In genomic region chr1:11796036-11796828, GRCh38 we compare ENCODE assay signal across 15 cellular contexts. TPM values are rescaled to one million over a fixed set of nuclear protein-coding genes. Genes with fewer than 3 reads are reported as not detected.
A peak's percentile ranks its signal among the peaks of the same experiment; 100 is the strongest.
DNase-seq lines count a peak whose midpoint lies in the region; ATAC-seq and TF ChIP-seq lines count a peak whose summit lies in the region.
"Had no signal": no experiment of that assay in that cellular context is flagged by ENCODE, and none has a peak within 500 bp of the region (broad histone marks: within the 10 kb centered on the region; RNA-seq: fewer than 3 reads in every experiment).

No MANE protein-coding gene starts in this region.

- intact Hi-C loops in adrenal gland (cut with DNase I) (no loop called here), heart left ventricle (cut with DNase I) (no loop called here)

- H3K9me3 ChIP-seq in adrenal gland (replicated peaks in 1 of 3) (no peaks in the 10 kb centered on the region), heart left ventricle (no peaks in the 10 kb centered on the region), osteoblast (ENCODE audit: low read depth, low read length) (no peaks in the 10 kb centered on the region)
- H3K9me3 ChIP-seq: A549, transverse colon had no signal

- H3K27me3 ChIP-seq in adrenal gland (no peaks in the 10 kb centered on the region), heart left ventricle (no peaks in the 10 kb centered on the region), osteoblast (ENCODE audit: insufficient read depth, low read length) (no peaks in the 10 kb centered on the region)
- H3K27me3 ChIP-seq: transverse colon had no signal

- H3K27ac ChIP-seq in adrenal gland, result peak overlapping the region in 3 of 5 donors; percentile 16 to 83 (median 70)
- peak overlapping the region; percentile 83 to 99 (median 98) for H3K27ac ChIP-seq in heart left ventricle
- H3K27ac ChIP-seq in osteoblast (ENCODE audit: low read depth, low read length), result no peak overlapping the region
- H3K27ac ChIP-seq: A549 had no signal

- no peak for TF ChIP-seq POLR2A in adrenal gland (IDR thresholded peaks at IDR 0.05)
- TF ChIP-seq POLR2A in heart left ventricle (IDR thresholded peaks at IDR 0.05), result peak in 1 of 2 donors; percentile 56

- H3K4me1 ChIP-seq in adrenal gland (replicated peaks in 1 of 2) (peaks cover 11 to 51% of the 10 kb centered on the region in 2 donors), heart left ventricle (peaks cover 18 to 85% (median 64%) of the 10 kb centered on the region in 12 donors), osteoblast (ENCODE audit: insufficient read depth, low read length) (peaks cover 10% of the 10 kb centered on the region)

- no peak overlapping the region for H3K4me2 ChIP-seq in osteoblast (ENCODE audit: insufficient read depth, low read length)
- H3K4me2 ChIP-seq: A549 had no signal

- no peaks in the 10 kb centered on the region for H4K20me1 ChIP-seq in osteoblast (ENCODE audit: insufficient read depth, low read length)

- H3K4me3 ChIP-seq in adrenal gland, result no peak overlapping the region
- peak overlapping the region in 3 of 12 donors; percentile 3 to 31 (median 10) for H3K4me3 ChIP-seq in heart left ventricle
- H3K4me3 ChIP-seq in osteoblast (ENCODE audit: insufficient read depth, low read length), result no peak overlapping the region
- H3K4me3 ChIP-seq: A549, transverse colon had no signal

- H2AFZ ChIP-seq in osteoblast (ENCODE audit: low read length), result no peak overlapping the region

- DNase-seq in ACHN (peak; percentile 92), adrenal gland (peak in 5 of 7 donors; percentile 50 to 78 (median 71)), heart left ventricle (peak; percentile 71 to 87 (median 77)), osteoblast (ENCODE audit: insufficient read length, low spot score, missing footprints) (peak; percentile 77), NCI-H2107 (lab: John Stamatoyannopoulos, UW) (no peak), midbrain (lab: John Stamatoyannopoulos, UW) (no peak)
- DNase-seq: activated CD4-positive, alpha-beta T cell treated with anti-CD3 and anti-CD28 coated beads, Interleukin-2, amount 50 U/mL, for 1 hour; activated naive CD4-positive, alpha-beta T cell treated with Interleukin-2 at 50 U/mL for 16 hours; glutamatergic neuron; H9; NCI-H1930; transverse colon had no signal

- 88 to 93% (median 91%) methylated on average over 13 to 15 of the region's 15 CpGs for WGBS in adrenal gland, 4 donors
- 75 to 84% (median 78%) methylated on average over 15 of the region's 15 CpGs for WGBS in heart left ventricle, 4 donors

- H3K79me2 ChIP-seq in osteoblast (ENCODE audit: insufficient read depth, low read length), result no peaks in the 10 kb centered on the region

- peaks cover 0 to 79% of the 10 kb centered on the region in 2 donors for H3K36me3 ChIP-seq in adrenal gland (replicated peaks in 1 of 2)
- peaks cover 3 to 89% (median 72%) of the 10 kb centered on the region in 9 donors for H3K36me3 ChIP-seq in heart left ventricle
- H3K36me3 ChIP-seq in osteoblast (ENCODE audit: insufficient read depth, low read length), result peaks cover 41% of the 10 kb centered on the region

- ATAC-seq in heart left ventricle (peak; percentile 56 to 71 (median 62)), GM19351 (IDR thresholded peaks at IDR 0.05; ENCODE audit: unreplicated experiment) (no peak), HG02840 (IDR thresholded peaks at IDR 0.05; ENCODE audit: low FRiP score, unreplicated experiment) (no peak)
- ATAC-seq: A549 had no signal

- in situ Hi-C loops in ACHN (cut with HindIII; ENCODE audit: low pct_ligation_motif_present, low pct_unique_long_range_greater_than_20kb, low sequenced_read_pairs), result no loop called here

- no peak for TF ChIP-seq CTCF in adrenal gland (IDR thresholded peaks at IDR 0.05)
- TF ChIP-seq CTCF in heart left ventricle (IDR thresholded peaks at IDR 0.05), result no peak
- no peak for TF ChIP-seq CTCF in osteoblast (IDR thresholded peaks at IDR 0.05; ENCODE audit: extremely low read depth, low read depth, low read length)

RNA-seq across cellular contexts. Expression of gene MTHFR, which starts 9.5 kb away (rescaled TPM):
- total RNA-seq in adrenal gland (10 to 100 TPM; 20.0 to 82.4 (median 33.7) TPM), heart left ventricle (10 to 100 TPM; 26.9 to 61.2 (median 38.1) TPM), osteoblast (32.6 and 34.5 TPM in 2 replicates)
- polyA plus RNA-seq in adrenal gland (10 to 100 TPM in 2 of 3 donors, 1 to 10 TPM in 1; 8.1 to 26.4 (median 15.6) TPM), heart left ventricle (10 to 100 TPM; 21.9 to 45.9 TPM)

RNA-seq across cellular contexts. Expression of gene CLCN6, which starts 9.8 kb away (rescaled TPM):
- 10 to 100 TPM; 12.0 to 29.2 (median 24.7) TPM for total RNA-seq in adrenal gland
- polyA plus RNA-seq in adrenal gland, result 10 to 100 TPM; 17.8 to 28.2 (median 22.8) TPM
- 10 to 100 TPM; 11.6 to 21.5 (median 17.2) TPM for total RNA-seq in heart left ventricle
- polyA plus RNA-seq in heart left ventricle, result 10 to 100 TPM; 10.2 to 17.2 TPM
- total RNA-seq in osteoblast, result 21.0 and 22.4 TPM in 2 replicates

RNA-seq across cellular contexts. Expression of gene C1orf167, which starts 34.2 kb away (rescaled TPM):
- total RNA-seq in adrenal gland (1 to 10 TPM in 5 of 8 donors, under 1 TPM in 2, not detected in 1; 0.32 to 4.7 (median 3.2) TPM), heart left ventricle (1 to 10 TPM; 1.5 to 7.6 (median 3.1) TPM), osteoblast (under 0.01 TPM in 1 of 2 replicates, not detected in the other)
- polyA plus RNA-seq in adrenal gland (10 to 100 TPM in 1 of 3 donors, 1 to 10 TPM in 1, not detected in 1; 8.8 to 13.2 TPM), heart left ventricle (1 to 10 TPM; 4.1 to 4.9 TPM)
- polyA plus RNA-seq: A549 had no signal

RNA-seq across cellular contexts. Expression of gene NPPA, which starts 51.4 kb away (rescaled TPM):
- not detected for total RNA-seq in adrenal gland
- polyA plus RNA-seq in adrenal gland, result 1 to 10 TPM in 1 of 3 donors, under 1 TPM in 1, not detected in 1; 0.17 to 2.7 TPM
- 1,000 to 10,000 TPM in 1 of 9 donors, 100 to 1,000 TPM in 8; 126 to 3,156 (median 279) TPM for total RNA-seq in heart left ventricle
- 1,000 to 10,000 TPM in 1 of 2 donors, 10 to 100 TPM in 1; 59.9 to 1,418 TPM for polyA plus RNA-seq in heart left ventricle
- not detected in 2 replicates for total RNA-seq in osteoblast
- total RNA-seq: H9, transverse colon had no signal
- polyA plus RNA-seq: A549 had no signal

Comparison
In these comparisons a context has a peak if more than half of its experiments do, and no peak if none do; other contexts are left out.
1. DNase-seq: peak in ACHN (single experiment), adrenal gland (5 of 7), heart left ventricle (5 of 5) and osteoblast (single experiment); none in NCI-H2107 (single experiment) and midbrain (single experiment).
2. ATAC-seq: peak in heart left ventricle (4 of 4); none in GM19351 (single experiment) and HG02840 (single experiment).